15 cellular contexts compared by ENCODE assay signal in genomic region chr18:42011053-42011452, GRCh38. TPM values are rescaled to one million over a fixed set of nuclear protein-coding genes. Genes with fewer than 3 reads are reported as not detected.
A peak's percentile ranks its signal among the peaks of the same experiment; 100 is the strongest.
DNase-seq lines count a peak whose midpoint lies in the region; ATAC-seq lines count a peak whose summit lies in the region.
"Had no signal": no experiment of that assay in that cellular context is flagged by ENCODE, and none has a peak within 500 bp of the region (broad histone marks: within the 10 kb centered on the region; RNA-seq: fewer than 3 reads in every experiment).

No MANE protein-coding gene starts in this region.

- H3K27me3 Mint-ChIP-seq in activated T-cell treated with anti-CD3 and anti-CD28 coated beads, Interleukin-2, amount 50 U/mL, for 72 hours (ENCODE audit: low read depth): no peaks in the 10 kb centered on the region
- H3K27me3 Mint-ChIP-seq in activated naive CD8-positive, alpha-beta T cell treated with anti-CD3 and anti-CD28 coated beads, Interleukin-2, amount 50 U/mL, for 24 hours: no peaks in the 10 kb centered on the region

- peak overlapping the region; percentile 28 to 31 for H3K4me3 Mint-ChIP-seq in activated T-cell treated with anti-CD3 and anti-CD28 coated beads, Interleukin-2, amount 50 U/mL, for 72 hours
- H3K4me3 Mint-ChIP-seq in activated naive CD8-positive, alpha-beta T cell treated with anti-CD3 and anti-CD28 coated beads, Interleukin-2, amount 50 U/mL, for 24 hours: no peak overlapping the region
- H3K4me3 Mint-ChIP-seq: GM23338 had no signal

- DNase-seq in activated T-cell treated with anti-CD3 and anti-CD28 coated beads, Interleukin-2, amount 50 U/mL, for 72 hours: no peak
- no peak for DNase-seq in activated T-cell treated with anti-CD3 and anti-CD28 coated beads, Interleukin-2, amount 50 U/mL, for 1 hour
- no peak for DNase-seq in activated naive CD8-positive, alpha-beta T cell treated with anti-CD3 and anti-CD28 coated beads, Interleukin-2, amount 50 U/mL, for 24 hours
- DNase-seq in NCI-H69 (lab: John Stamatoyannopoulos, UW) (no peak), D341Med (ENCODE audit: low spot score) (no peak)
- DNase-seq in central memory CD4-positive, alpha-beta T cell: no peak
- DNase-seq: activated gamma-delta T cell treated with Interleukin-2 at 50 U/mL for 16 hours; colonic mucosa; DMS79; left ventricle myocardium superior; NCI-H446 treated with DMSO at 0.1 percent for 48 hours; stimulated activated CD4-positive, alpha-beta T cell treated with anti-CD3 and anti-CD28 coated beads, Interleukin-4, amount 100 ng/mL, for 4 hours had no signal

- peak overlapping the region; percentile 5 for H3K27ac Mint-ChIP-seq in activated T-cell treated with anti-CD3 and anti-CD28 coated beads, Interleukin-2, amount 50 U/mL, for 72 hours
- H3K27ac Mint-ChIP-seq in activated naive CD8-positive, alpha-beta T cell treated with anti-CD3 and anti-CD28 coated beads, Interleukin-2, amount 50 U/mL, for 24 hours: no peak overlapping the region
- H3K27ac Mint-ChIP-seq: GM23338 had no signal

- H3K9me3 Mint-ChIP-seq in activated T-cell treated with anti-CD3 and anti-CD28 coated beads, Interleukin-2, amount 50 U/mL, for 72 hours: no peaks in the 10 kb centered on the region
- H3K9me3 Mint-ChIP-seq in activated naive CD8-positive, alpha-beta T cell treated with anti-CD3 and anti-CD28 coated beads, Interleukin-2, amount 50 U/mL, for 24 hours: no peaks in the 10 kb centered on the region
- H3K9me3 Mint-ChIP-seq: GM23338 had no signal

- ATAC-seq in activated T-cell treated with anti-CD3 and anti-CD28 coated beads, Interleukin-2, amount 50 U/mL, for 72 hours (replicated peaks in 1 of 2): peak; percentile 99
- ATAC-seq in GM21526 (IDR thresholded peaks at IDR 0.05; ENCODE audit: low FRiP score, unreplicated experiment): peak; percentile 100
- ATAC-seq in HG03060 (IDR thresholded peaks at IDR 0.05; ENCODE audit: low read depth, unreplicated experiment): peak; percentile 97
- ATAC-seq in activated naive CD8-positive, alpha-beta T cell treated with anti-CD3 and anti-CD28 coated beads, Interleukin-2, amount 50 U/mL, for 24 hours: peak; percentile 54
- ATAC-seq: GM23338, left ventricle myocardium superior had no signal

- H3K4me1 Mint-ChIP-seq in activated T-cell treated with anti-CD3 and anti-CD28 coated beads, Interleukin-2, amount 50 U/mL, for 72 hours (ENCODE audit: low read depth): peaks cover 18% of the 10 kb centered on the region
- H3K4me1 Mint-ChIP-seq in activated naive CD8-positive, alpha-beta T cell treated with anti-CD3 and anti-CD28 coated beads, Interleukin-2, amount 50 U/mL, for 24 hours: peaks cover 10% of the 10 kb centered on the region
- H3K4me1 Mint-ChIP-seq: GM23338 had no signal

- H3K36me3 Mint-ChIP-seq in activated T-cell treated with anti-CD3 and anti-CD28 coated beads, Interleukin-2, amount 50 U/mL, for 72 hours (ENCODE audit: insufficient read depth in 2 of 2): peaks cover 5 to 29% of the 10 kb centered on the region in 2 donors
- peaks cover 46% of the 10 kb centered on the region for H3K36me3 Mint-ChIP-seq in activated naive CD8-positive, alpha-beta T cell treated with anti-CD3 and anti-CD28 coated beads, Interleukin-2, amount 50 U/mL, for 24 hours (ENCODE audit: low read depth)

RNA-seq across cellular contexts. Expression of gene PIK3C3, which starts 56.0 kb away (rescaled TPM):
- total RNA-seq in activated T-cell treated with anti-CD3 and anti-CD28 coated beads, Interleukin-2, amount 50 U/mL, for 72 hours: 10 to 100 TPM; 52.0 to 55.9 TPM
